8 cellular contexts compared by ENCODE assay signal in genomic region chr11:73759520-73760065, GRCh38. TPM values are rescaled to one million over a fixed set of nuclear protein-coding genes. Genes with fewer than 3 reads are reported as not detected.
DNase-seq lines count a peak whose midpoint lies in the region; ATAC-seq and TF ChIP-seq lines count a peak whose summit lies in the region.

No MANE protein-coding gene starts in this region.

- CTCF ChIA-PET in HCT116 (lab: Charles Lee) = interaction anchor here (2.0 kb wide), 1 partner anchor 172 kb away, joined by 7 read pairs; no protein-coding TSS in a partner anchor

- H3K9ac ChIP-seq in HCT116 (ENCODE audit: low read length) (peak overlapping the region; percentile 85), iPS-15b (ENCODE audit: low read depth, low read length) (peak overlapping the region; percentile 67), smooth muscle cell (ENCODE audit: low read depth) (peak overlapping the region; percentile 97)

- peaks cover 13% of the 10 kb centered on the region for H3K36me3 Mint-ChIP-seq in activated T-helper 2 cell treated with anti-CD3 and anti-CD28 coated beads, Interferon-gamma antibody, Interleukin-2, Interleukin-4, amounts not matched to agents 10 μg/mL and 5 μg/mL and 100 μg/mL, durations not matched to agents 14 hours and 24 hours and 36 hours (ENCODE audit: low read depth)

- 0% methylated on average over 7 of the region's 7 CpGs for WGBS in smooth muscle cell (ENCODE audit: low lambda C conversion rate)

- H3K27me3 ChIP-seq in HCT116 (ENCODE audit: insufficient read depth, low read length) = no peaks in the 10 kb centered on the region
- no peaks in the 10 kb centered on the region for H3K27me3 ChIP-seq in iPS-15b (ENCODE audit: control insufficient read depth, insufficient read depth, low read length)
- no peaks in the 10 kb centered on the region for H3K27me3 ChIP-seq in smooth muscle cell (ENCODE audit: low read depth)

- peaks cover 55% of the 10 kb centered on the region for H3K79me2 ChIP-seq in HCT116 (ENCODE audit: insufficient read depth, low read length)
- H3K79me2 ChIP-seq in smooth muscle cell (ENCODE audit: low read depth) = peaks cover 61% of the 10 kb centered on the region

- DNase-seq in AG08395 (ENCODE audit: low spot score) (peak; percentile 35), HCT116 (ENCODE audit: low read depth, low spot score) (no peak), smooth muscle cell (lab: John Stamatoyannopoulos, UW; ENCODE audit: unreplicated experiment) (no peak), NCI-H2107 (lab: John Stamatoyannopoulos, UW) (no peak), NCI-H187 treated with DMSO at 0.1 percent for 48 hours (lab: John Stamatoyannopoulos, UW) (no peak)
- no peak for DNase-seq in activated T-helper 2 cell treated with anti-CD3 and anti-CD28 coated beads, Interferon-gamma antibody, Interleukin-2, Interleukin-4, amounts not matched to agents 10 μg/mL and 5 μg/mL and 100 μg/mL, durations not matched to agents 14 hours and 24 hours and 36 hours (ENCODE audit: low spot score)

- H3K4me3 ChIP-seq in HCT116 (replicated peaks in 1 of 2; ENCODE audit: low read depth in 1 of 2, low read length in 2 of 2) (peak overlapping the region; percentile 86 to 94), iPS-15b (ENCODE audit: low read depth, low read length) (peak overlapping the region; percentile 66), smooth muscle cell (peak overlapping the region; percentile 91)

- H3K9me3 ChIP-seq in HCT116 (ENCODE audit: control insufficient read depth in 1 of 2, insufficient read depth in 1 of 2, low read depth in 1 of 2, low read length in 2 of 2) = no peaks in the 10 kb centered on the region
- no peaks in the 10 kb centered on the region for H3K9me3 ChIP-seq in iPS-15b (ENCODE audit: control insufficient read depth, insufficient read depth, low read length)
- no peaks in the 10 kb centered on the region for H3K9me3 ChIP-seq in smooth muscle cell (replicated peaks; ENCODE audit: low read depth)

- H3K9me2 ChIP-seq in HCT116 (ENCODE audit: insufficient read depth) = no peaks in the 10 kb centered on the region

- no peaks in the 10 kb centered on the region for H3K9me3 Mint-ChIP-seq in activated T-helper 2 cell treated with anti-CD3 and anti-CD28 coated beads, Interferon-gamma antibody, Interleukin-2, Interleukin-4, amounts not matched to agents 10 μg/mL and 5 μg/mL and 100 μg/mL, durations not matched to agents 14 hours and 24 hours and 36 hours

- BruUV-seq in HCT116 (replicated peaks; lab: Mats Ljungman, UMichigan) = TSS peak; percentile 65

- no peaks in the 10 kb centered on the region for H3K27me3 Mint-ChIP-seq in activated T-helper 2 cell treated with anti-CD3 and anti-CD28 coated beads, Interferon-gamma antibody, Interleukin-2, Interleukin-4, amounts not matched to agents 10 μg/mL and 5 μg/mL and 100 μg/mL, durations not matched to agents 14 hours and 24 hours and 36 hours (ENCODE audit: low read depth)

- peak overlapping the region; percentile 80 for H3K27ac Mint-ChIP-seq in activated T-helper 2 cell treated with anti-CD3 and anti-CD28 coated beads, Interferon-gamma antibody, Interleukin-2, Interleukin-4, amounts not matched to agents 10 μg/mL and 5 μg/mL and 100 μg/mL, durations not matched to agents 14 hours and 24 hours and 36 hours

- peaks cover 26% of the 10 kb centered on the region for H3K4me1 Mint-ChIP-seq in activated T-helper 2 cell treated with anti-CD3 and anti-CD28 coated beads, Interferon-gamma antibody, Interleukin-2, Interleukin-4, amounts not matched to agents 10 μg/mL and 5 μg/mL and 100 μg/mL, durations not matched to agents 14 hours and 24 hours and 36 hours (ENCODE audit: low read depth)

- peaks cover 16% of the 10 kb centered on the region; the same call in 1 of the 2 replicates for H4K20me1 ChIP-seq in HCT116 (ENCODE audit: insufficient read depth)
- peaks cover 52% of the 10 kb centered on the region for H4K20me1 ChIP-seq in smooth muscle cell (ENCODE audit: low read depth)

- TF ChIP-seq CTCF in HCT116 (IDR thresholded peaks at IDR 0.05 in 2 of 3, conservative IDR thresholded peaks at IDR 0.05 in 1 of 3; ENCODE audit: borderline replicate concordance in 1 of 3, insufficient read depth in 1 of 3, low read depth in 2 of 3, low read length in 2 of 3) (peak in 1 of 3 experiments; percentile 36; a peak in 2 of 6 replicates), smooth muscle cell (IDR thresholded peaks at IDR 0.05; ENCODE audit: borderline replicate concordance, insufficient read depth, poor library complexity, severe bottlenecking) (no peak)

- H2AFZ ChIP-seq in HCT116 (ENCODE audit: low read depth, low read length, poor library complexity, severe bottlenecking) (no peak overlapping the region), smooth muscle cell (ENCODE audit: low read depth) (peak overlapping the region; percentile 76)

- peak overlapping the region; percentile 93 for H3K4me3 Mint-ChIP-seq in activated T-helper 2 cell treated with anti-CD3 and anti-CD28 coated beads, Interferon-gamma antibody, Interleukin-2, Interleukin-4, amounts not matched to agents 10 μg/mL and 5 μg/mL and 100 μg/mL, durations not matched to agents 14 hours and 24 hours and 36 hours (ENCODE audit: low read depth)

- intact Hi-C loops in HCT116 (cut with micrococcal nuclease) = no loop called here
- intact Hi-C loops in activated T-helper 2 cell treated with anti-CD3 and anti-CD28 coated beads, Interferon-gamma antibody, Interleukin-2, Interleukin-4, amounts not matched to agents 10 μg/mL and 5 μg/mL and 100 μg/mL, durations not matched to agents 14 hours and 24 hours and 36 hours (cut with micrococcal nuclease) = no loop called here

- no peak for TF ChIP-seq RAD21 in HCT116 (IDR thresholded peaks at IDR 0.05; ENCODE audit: low read depth)

- H3K36me3 ChIP-seq in HCT116 (ENCODE audit: control insufficient read depth in 1 of 2, insufficient read depth in 2 of 2, low read length in 2 of 2) = no peaks in the 10 kb centered on the region
- H3K36me3 ChIP-seq in iPS-15b (ENCODE audit: control insufficient read depth, insufficient read depth, low read length) = no peaks in the 10 kb centered on the region
- H3K36me3 ChIP-seq in smooth muscle cell (ENCODE audit: low read depth) = no peaks in the 10 kb centered on the region

- RAD21 ChIA-PET in HCT116 (lab: Charles Lee; ENCODE audit: low non-redundant PET in 1 of 2, low total read pairs in 2 of 2, uncharacterized antibody in 2 of 2, unreplicated experiment in 2 of 2) = no interaction called here

- H3F3A ChIP-seq in smooth muscle cell (ENCODE audit: low read depth) = peaks cover 5% of the 10 kb centered on the region

- H3K4me1 ChIP-seq in HCT116 (ENCODE audit: control insufficient read depth in 1 of 2, insufficient read depth in 2 of 2, low read length in 2 of 2) (peaks cover 10 to 21% of the 10 kb centered on the region in 2 experiments; a peak in 3 of 4 replicates), iPS-15b (ENCODE audit: control insufficient read depth, insufficient read depth, low read length) (peaks cover 3% of the 10 kb centered on the region), smooth muscle cell (ENCODE audit: low read depth) (peaks cover 17% of the 10 kb centered on the region)

- H3K27ac ChIP-seq in HCT116 (ENCODE audit: low read depth, low read length) (peak overlapping the region; percentile 92), smooth muscle cell (ENCODE audit: low read depth) (peak overlapping the region; percentile 94)

- POLR2A ChIA-PET in HCT116 (lab: Charles Lee) = no interaction called here

- TF ChIP-seq POLR2A in HCT116 (IDR thresholded peaks at IDR 0.05; ENCODE audit: borderline replicate concordance, extremely low read depth, insufficient read depth, insufficient read length) = no peak

- H3K4me2 ChIP-seq in HCT116 (ENCODE audit: low read length) (peak overlapping the region; percentile 96), smooth muscle cell (peak overlapping the region; percentile 92)

- ATAC-seq in HCT116 = no peak
- ATAC-seq in GM19455 (IDR thresholded peaks at IDR 0.05; ENCODE audit: unreplicated experiment) = no peak

TF ChIP-seq in HCT116, 20 proteins besides CTCF, POLR2A, EP300 and RAD21 (continues in another document):
- TF ChIP-seq CEBPB (IDR thresholded peaks at IDR 0.05; ENCODE audit: low read depth) (no peak), POLR2AphosphoS5 (IDR thresholded peaks at IDR 0.05; ENCODE audit: low read depth, low read length) (no peak), YY1 (IDR thresholded peaks at IDR 0.05; ENCODE audit: extremely low read depth, insufficient replicate concordance, low read depth, low read length) (no peak)

RNA-seq across cellular contexts. Expression of gene RAB6A, which starts 1.3 kb away (rescaled TPM):
- total RNA-seq in HCT116 (2021; ENCODE audit: unreplicated experiment) = 121 TPM
- polyA plus RNA-seq in HCT116 (2012) = 83.7 and 106 TPM in 2 replicates
- 74.6 and 89.5 TPM in 2 replicates for total RNA-seq in activated T-helper 2 cell treated with anti-CD3 and anti-CD28 coated beads, Interferon-gamma antibody, Interleukin-2, Interleukin-4, amounts not matched to agents 10 μg/mL and 5 μg/mL and 100 μg/mL, durations not matched to agents 14 hours and 24 hours and 36 hours
- total RNA-seq in smooth muscle cell = 145 and 148 TPM in 2 replicates
- 102 and 110 TPM in 2 replicates for polyA plus RNA-seq in smooth muscle cell

RNA-seq across cellular contexts. Expression of gene MRPL48, which starts 28.1 kb away (rescaled TPM):
- total RNA-seq in HCT116 (2021; ENCODE audit: unreplicated experiment) (66.8 TPM), smooth muscle cell (26.4 and 29.7 TPM in 2 replicates)
- 62.7 and 89.3 TPM in 2 replicates for polyA plus RNA-seq in HCT116 (2012)
- total RNA-seq in activated T-helper 2 cell treated with anti-CD3 and anti-CD28 coated beads, Interferon-gamma antibody, Interleukin-2, Interleukin-4, amounts not matched to agents 10 μg/mL and 5 μg/mL and 100 μg/mL, durations not matched to agents 14 hours and 24 hours and 36 hours = 63.1 and 67.1 TPM in 2 replicates
- polyA plus RNA-seq in smooth muscle cell = 65.3 and 74.6 TPM in 2 replicates
